ENCODE assay signal across 10 cellular contexts in genomic region chr20:52593634-52594033, GRCh38.
"Had no signal": no experiment of that assay in that cellular context is flagged by ENCODE, and none has a peak within 500 bp of the region (broad histone marks: within the 10 kb centered on the region; RNA-seq: fewer than 3 reads in every experiment).

No MANE protein-coding gene starts in this region.

- ATAC-seq: activated T-helper 17 cell treated with anti-CD3 and anti-CD28 coated beads, Interleukin-2, amount 50 U/mL, for 72 hours; pancreas; upper lobe of right lung had no signal

- H3K4me3 ChIP-seq: pancreas, upper lobe of right lung had no signal

- DNase-seq: activated CD4-positive, alpha-beta T cell treated with anti-CD3 and anti-CD28 coated beads, Interleukin-2, amount 50 U/mL, for 1 hour; activated naive CD4-positive, alpha-beta T cell treated with anti-CD3 and anti-CD28 coated beads for 36 hours; activated T-cell treated with anti-CD3 and anti-CD28 coated beads for 4 hours; hippocampal formation; kidney glomerular epithelial cell; pancreas; stimulated activated CD4-positive, alpha-beta T cell treated with anti-CD3 and anti-CD28 coated beads, Interleukin-4, amount 100 ng/mL, for 1 hour; stimulated activated CD8-positive, alpha-beta memory T cell treated with anti-CD3 and anti-CD28 coated beads, Interleukin-4, amount 100 ng/mL, for 48 hours; upper lobe of right lung had no signal
